Comparison of ENCODE assay signal across 24 cellular contexts in the genomic region with DNA sequence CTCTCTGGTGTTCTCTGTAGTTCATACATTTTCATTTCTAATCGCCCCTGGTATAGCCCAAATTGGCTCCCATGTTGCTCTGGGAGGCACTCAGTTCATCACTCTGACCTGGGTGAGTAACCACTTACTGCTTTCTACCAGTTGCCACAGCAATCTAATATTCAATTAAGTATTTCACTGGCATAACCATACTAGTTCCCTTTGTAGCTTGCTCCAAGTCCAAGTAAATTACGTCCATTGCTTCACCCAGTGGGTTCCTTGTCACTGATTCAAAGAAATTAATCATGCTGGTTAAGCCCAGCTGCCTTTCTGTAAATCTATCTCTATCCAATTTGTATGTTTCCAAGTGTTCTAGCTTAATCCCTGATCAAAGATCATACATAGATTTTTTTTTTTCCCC.
A peak's percentile ranks its signal among the peaks of the same experiment; 100 is the strongest.
DNase-seq lines count a peak whose midpoint lies in the region; FAIRE-seq and TF ChIP-seq lines count a peak whose summit lies in the region.
"Had no signal": no experiment of that assay in that cellular context is flagged by ENCODE, and none has a peak within 500 bp of the region (broad histone marks: within the 10 kb centered on the region; RNA-seq: fewer than 3 reads in every experiment).

No MANE protein-coding gene starts in this region.

- no peak overlapping the region for H2AFZ ChIP-seq in H9 (ENCODE audit: low read length)
- H2AFZ ChIP-seq in endothelial cell of umbilical vein (ENCODE audit: low read depth, low read length) = no peak overlapping the region

- WGBS in H9 (ENCODE audit: extremely low coverage, insufficient read length, low lambda C conversion rate) = no CpG with 5 or more reads among the region's 2 CpGs

- no peak overlapping the region for H3K14ac ChIP-seq in H9 (ENCODE audit: insufficient read depth, low read length)

- H3K4me3 Mint-ChIP-seq in H9 = no peak overlapping the region
- H3K4me3 Mint-ChIP-seq: activated CD8-positive, alpha-beta T cell treated with anti-CD3 and anti-CD28 coated beads for 36 hours; activated naive CD4-positive, alpha-beta T cell treated with anti-CD3 and anti-CD28 coated beads for 36 hours; neural crest cell; T-helper 1 cell treated with Interleukin-12 subunit alpha and Interleukin-12 subunit beta and Interleukin-4 antibody, amounts not matched to agents 30 μg/mL and 1 μg/mL, for 36 hours; WTC11 had no signal

- no peak overlapping the region for H2AK5ac ChIP-seq in H9 (ENCODE audit: insufficient read length, low read length)

- H3K27me3 Mint-ChIP-seq in H9 (ENCODE audit: low read depth) = no peaks in the 10 kb centered on the region

- H4K8ac ChIP-seq in H9 (replicated peaks; ENCODE audit: insufficient read length, low read depth, low read length) = no peak overlapping the region

- no peaks in the 10 kb centered on the region for H3K23me2 ChIP-seq in H9 (ENCODE audit: insufficient read length, low read depth, low read length, poor library complexity, severe bottlenecking)

- intact Hi-C loops in endothelial cell of umbilical vein (cut with micrococcal nuclease) = no loop called here

- TF ChIP-seq CTCF in H9 (conservative IDR thresholded peaks at IDR 0.05) (no peak), endothelial cell of umbilical vein (IDR thresholded peaks at IDR 0.05; ENCODE audit: extremely low read depth in 1 of 2, insufficient read depth in 1 of 2, low read depth in 1 of 2, low read length in 2 of 2) (no peak)

- H2BK5ac ChIP-seq in H9 (ENCODE audit: insufficient read length, low read length) = no peak overlapping the region

- H2BK12ac ChIP-seq in H9 (ENCODE audit: insufficient read length, low read depth, low read length) = no peak overlapping the region

- H3K79me2 ChIP-seq in H9 (ENCODE audit: insufficient read depth, low read length) (no peaks in the 10 kb centered on the region), endothelial cell of umbilical vein (ENCODE audit: control insufficient read depth, insufficient read depth, low read length) (peaks cover 14% of the 10 kb centered on the region)

- H3K9me3 ChIP-seq in H9 (ENCODE audit: control insufficient read depth, low read depth, low read length) (no peaks in the 10 kb centered on the region), endothelial cell of umbilical vein (replicated peaks; ENCODE audit: control insufficient read depth, insufficient read depth, low read length) (no peaks in the 10 kb centered on the region)

- no peaks in the 10 kb centered on the region for H3K79me1 ChIP-seq in H9 (ENCODE audit: insufficient read depth, low read depth, low read length, poor library complexity, severe bottlenecking)

- H3K4me2 ChIP-seq in H9 (ENCODE audit: insufficient read depth, insufficient read length, low read length) (no peak overlapping the region), endothelial cell of umbilical vein (ENCODE audit: insufficient read depth, low read length) (no peak overlapping the region)
- H3K4me2 ChIP-seq: KMS-11 had no signal

- BruUV-seq in endothelial cell of umbilical vein (replicated peaks; lab: Mats Ljungman, UMichigan) = no TSS peak

- peak overlapping the region; percentile 26 to 69 (median 62); a peak in 4 of 7 replicates for H3K27ac Mint-ChIP-seq in H9
- H3K27ac Mint-ChIP-seq: activated CD8-positive, alpha-beta T cell treated with anti-CD3 and anti-CD28 coated beads for 36 hours; activated naive CD4-positive, alpha-beta T cell treated with anti-CD3 and anti-CD28 coated beads for 36 hours; T-helper 1 cell treated with Interleukin-12 subunit alpha and Interleukin-12 subunit beta and Interleukin-4 antibody, amounts not matched to agents 30 μg/mL and 1 μg/mL, for 36 hours had no signal

- no peaks in the 10 kb centered on the region for H3K9me1 ChIP-seq in endothelial cell of umbilical vein (replicated peaks; ENCODE audit: control insufficient read depth, extremely low read depth, insufficient read depth, low read length)

- no peak overlapping the region for H3T11ph ChIP-seq in H9 (ENCODE audit: low read length)

- no peak overlapping the region for H3K18ac ChIP-seq in H9 (ENCODE audit: insufficient read length, low read depth, low read length)

- no peak overlapping the region for H2BK15ac ChIP-seq in H9 (ENCODE audit: low read depth, low read length)

- dilution Hi-C loops in endothelial cell of umbilical vein (cut with MboI; ENCODE audit: extremely low pct_ligation_motif_present, low sequenced_read_pairs) = no loop called here

- CTCF ChIA-PET in endothelial cell of umbilical vein (lab: Charles Lee) = interaction anchor here (0.7 to 2.7 kb wide), 6 partner anchors 14 to 266 kb away, joined by 3 to 14 read pairs (median 3); partner anchors contain the start of gene CBR4

- no peak overlapping the region for H3K56ac ChIP-seq in H9 (ENCODE audit: insufficient read length, low read depth, low read length)

- H3K4me3 ChIP-seq in endothelial cell of umbilical vein (replicated peaks in 1 of 3; ENCODE audit: insufficient read depth in 1 of 3, low read depth in 1 of 3, low read length in 3 of 3) = no peak overlapping the region
- H3K4me3 ChIP-seq: coronary artery had no signal

- H3K36me3 Mint-ChIP-seq in H9 (ENCODE audit: insufficient read depth in 1 of 3, low read depth in 3 of 3) = peaks cover 5 to 27% (median 25%) of the 10 kb centered on the region in 3 experiments

- H4K20me1 ChIP-seq in H9 (ENCODE audit: control insufficient read depth, insufficient read depth, insufficient read length) (no peaks in the 10 kb centered on the region), endothelial cell of umbilical vein (replicated peaks; ENCODE audit: control insufficient read depth, extremely low read depth, insufficient read depth, low read length) (no peaks in the 10 kb centered on the region)

- H4K91ac ChIP-seq in H9 (ENCODE audit: insufficient read length, low read depth, low read length) = no peak overlapping the region

- no peak overlapping the region for H3K27ac ChIP-seq in H9 (ENCODE audit: insufficient read length, low read depth, low read length)
- H3K27ac ChIP-seq in endothelial cell of umbilical vein (ENCODE audit: insufficient read depth, low read depth, low read length) = no peak overlapping the region
- H3K27ac ChIP-seq: coronary artery, KMS-11 had no signal

- H3K36me3 ChIP-seq in endothelial cell of umbilical vein (ENCODE audit: control insufficient read depth in 2 of 2, extremely low read depth in 1 of 2, insufficient read depth in 2 of 2, low read length in 2 of 2) = peaks cover 7 to 12% of the 10 kb centered on the region in 2 experiments

- H4K5ac ChIP-seq in H9 (ENCODE audit: insufficient read length, low read depth, low read length) = no peak overlapping the region

- FAIRE-seq in endothelial cell of umbilical vein (lab: Jason Lieb, UNC) = no peak
- FAIRE-seq: endometrium had no signal

- H3K4me1 Mint-ChIP-seq in H9 = peaks cover 34 to 37% of the 10 kb centered on the region in 2 experiments

- in situ Hi-C loops in ACHN (cut with HindIII; ENCODE audit: low pct_ligation_motif_present, low pct_unique_long_range_greater_than_20kb, low sequenced_read_pairs) = no loop called here

- no peak overlapping the region for H2BK120ac ChIP-seq in H9 (ENCODE audit: low read depth, low read length, poor library complexity, severe bottlenecking)

- H3K9me3 Mint-ChIP-seq in H9 = no peaks in the 10 kb centered on the region
- H3K9me3 Mint-ChIP-seq: activated naive CD4-positive, alpha-beta T cell treated with anti-CD3 and anti-CD28 coated beads for 36 hours; T-helper 1 cell treated with Interleukin-12 subunit alpha and Interleukin-12 subunit beta and Interleukin-4 antibody, amounts not matched to agents 30 μg/mL and 1 μg/mL, for 36 hours; WTC11 had no signal

- H3K23ac ChIP-seq in H9 (ENCODE audit: insufficient read length, low read depth, low read length) = no peak overlapping the region

- H3K4ac ChIP-seq in H9 (ENCODE audit: low read depth, low read length) = no peak overlapping the region

- TF ChIP-seq POLR2A in endothelial cell of umbilical vein (IDR thresholded peaks at IDR 0.05; ENCODE audit: low read depth, low read length) = no peak

- no peaks in the 10 kb centered on the region for H3K27me3 ChIP-seq in H9 (ENCODE audit: insufficient read depth, low read length)
- no peaks in the 10 kb centered on the region for H3K27me3 ChIP-seq in endothelial cell of umbilical vein (ENCODE audit: control insufficient read depth in 2 of 2, insufficient read depth in 2 of 2, low read length in 2 of 2)

- DNase-seq in H9 = no peak
- peak; percentile 92 for DNase-seq in NCI-H82 treated with DMSO at 0.1 percent for 48 hours (lab: John Stamatoyannopoulos, UW; ENCODE audit: unreplicated experiment)
- peak; percentile 14 for DNase-seq in endothelial cell of umbilical vein (ENCODE audit: low read depth, low spot score)
- peak; percentile 82 for DNase-seq in renal cortical epithelial cell (ENCODE audit: low read depth)
- DNase-seq in ACHN = no peak
- DNase-seq in activated CD4-positive, alpha-beta T cell treated with anti-CD3 and anti-CD28 coated beads, Interleukin-2, amount 50 U/mL, for 4 hours = no peak
- DNase-seq in pons (ENCODE audit: low spot score) = no peak
- DNase-seq: activated CD8-positive, alpha-beta T cell treated with anti-CD3 and anti-CD28 coated beads for 36 hours; activated naive CD4-positive, alpha-beta T cell treated with anti-CD3 and anti-CD28 coated beads for 36 hours; activated T-cell treated with anti-CD3 and anti-CD28 coated beads, Interleukin-2, amount 50 U/mL, for 1 hour; AML-193; aorta; left colon; midbrain; NCI-H1105 treated with DMSO at 0.1 percent for 48 hours; NCI-H2107; NCI-H526; SIG-M5 had no signal

- POLR2A ChIA-PET in endothelial cell of umbilical vein (lab: Charles Lee) = no interaction called here

- H2BK20ac ChIP-seq in H9 (ENCODE audit: low read depth, low read length, poor library complexity, severe bottlenecking) = no peak overlapping the region

- peaks cover 3% of the 10 kb centered on the region; the same call in 1 of the 2 replicates for H3K4me1 ChIP-seq in H9 (ENCODE audit: insufficient read depth, low read length)
- peaks cover 36% of the 10 kb centered on the region for H3K4me1 ChIP-seq in endothelial cell of umbilical vein (ENCODE audit: control insufficient read depth, extremely low read depth, insufficient read depth, low read length)

- H3K9ac ChIP-seq in H9 (ENCODE audit: extremely low read depth, insufficient read length, low read length) = no peak overlapping the region
- H3K9ac ChIP-seq in endothelial cell of umbilical vein (replicated peaks; ENCODE audit: extremely low read depth, insufficient read depth, low read length) = no peak overlapping the region
- H3K9ac ChIP-seq: KMS-11 had no signal

TF ChIP-seq in endothelial cell of umbilical vein, 7 proteins besides CTCF, POLR2A, EP300 and RAD21 (continues in another document):
- TF ChIP-seq JUN (IDR thresholded peaks at IDR 0.05; ENCODE audit: borderline replicate concordance, insufficient read depth, insufficient read length, low read depth) (no peak), EZH2 (IDR thresholded peaks at IDR 0.05; ENCODE audit: borderline replicate concordance, low read depth, low read length, severe bottlenecking) (no peak), FOS (IDR thresholded peaks at IDR 0.05; ENCODE audit: borderline replicate concordance, insufficient read depth, low read length) (no peak), GATA2 (IDR thresholded peaks at IDR 0.05; ENCODE audit: insufficient read depth, insufficient read length, low read depth, low read length) (no peak)

Comparison
In these comparisons a context has a peak if more than half of its experiments do, and no peak if none do; other contexts are left out.
1. DNase-seq: peak in NCI-H82 treated with DMSO at 0.1 percent for 48 hours (single experiment), endothelial cell of umbilical vein (single experiment) and renal cortical epithelial cell (single experiment); none in H9 (single experiment), ACHN (single experiment), activated CD4-positive, alpha-beta T cell treated with anti-CD3 and anti-CD28 coated beads, Interleukin-2, amount 50 U/mL, for 4 hours (0 of 2) and pons (single experiment).